21 cellular contexts compared by ENCODE assay signal in the genomic region with DNA sequence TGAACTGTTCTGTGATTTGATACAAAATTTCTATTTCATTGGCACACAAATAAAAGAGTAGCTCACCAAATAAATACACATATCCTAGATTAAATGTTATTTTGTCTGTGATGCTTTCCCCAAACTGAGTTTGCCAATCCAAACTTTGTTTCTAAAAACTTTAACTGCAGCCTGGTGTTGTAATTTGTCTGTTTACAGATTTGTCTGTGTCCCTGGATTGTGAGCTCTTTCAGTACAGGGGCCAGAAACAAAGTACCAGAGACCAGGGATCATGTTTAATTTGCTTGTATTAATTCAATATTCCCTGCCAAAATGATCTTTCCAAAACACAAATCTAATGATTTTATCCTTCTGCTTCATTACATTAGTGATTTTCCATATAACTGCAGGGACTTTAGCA.
"Had no signal": no experiment of that assay in that cellular context is flagged by ENCODE, and none has a peak within 500 bp of the region (broad histone marks: within the 10 kb centered on the region; RNA-seq: fewer than 3 reads in every experiment).

No MANE protein-coding gene starts in this region.

- ATAC-seq: heart left ventricle; left lung; lower lobe of right lung; natural killer cell; psoas muscle; sciatic nerve; stimulated activated naive B cell treated with anti-CD40 and anti-IgM and Interleukin-4, amounts not matched to agents 10 μg/mL and 1 μg/mL and 100 μg/mL, for 72 hours; stimulated activated naive CD8-positive, alpha-beta T cell treated with anti-CD3 and anti-CD28 coated beads, Interleukin-15, amount 100 ng/mL, for 72 hours had no signal

- H3K4me3 Mint-ChIP-seq: dendritic cell treated with granulocyte-macrophage colony-stimulating factor and Interleukin-4, amounts not matched to agents 40 ng/mL and 50 ng/mL, for 4 days; memory B cell; mesothelial cell of epicardium; natural killer cell; neural crest cell; stimulated activated naive B cell treated with anti-CD40 and anti-IgM and Interleukin-4, amounts not matched to agents 10 μg/mL and 1 μg/mL and 100 μg/mL, for 72 hours; stimulated activated naive CD8-positive, alpha-beta T cell treated with anti-CD3 and anti-CD28 coated beads, Interleukin-15, amount 100 ng/mL, for 72 hours had no signal

- H3K27ac ChIP-seq: heart left ventricle, left lung, lower lobe of right lung, parathyroid adenoma, psoas muscle, testis, transverse colon had no signal

- H3K9me3 ChIP-seq: left lung, psoas muscle, testis, transverse colon had no signal

- H3K4me1 ChIP-seq: heart left ventricle, left lung, lower lobe of right lung, parathyroid adenoma, psoas muscle, transverse colon had no signal

- H3K27me3 Mint-ChIP-seq: dendritic cell treated with granulocyte-macrophage colony-stimulating factor and Interleukin-4, amounts not matched to agents 40 ng/mL and 50 ng/mL, for 4 days; memory B cell; stimulated activated naive B cell treated with anti-CD40 and anti-IgM and Interleukin-4, amounts not matched to agents 10 μg/mL and 1 μg/mL and 100 μg/mL, for 72 hours; stimulated activated naive CD8-positive, alpha-beta T cell treated with anti-CD3 and anti-CD28 coated beads, Interleukin-15, amount 100 ng/mL, for 72 hours had no signal

- H3K27ac Mint-ChIP-seq: dendritic cell treated with granulocyte-macrophage colony-stimulating factor and Interleukin-4, amounts not matched to agents 40 ng/mL and 50 ng/mL, for 4 days; memory B cell; mesothelial cell of epicardium; natural killer cell; stimulated activated naive B cell treated with anti-CD40 and anti-IgM and Interleukin-4, amounts not matched to agents 10 μg/mL and 1 μg/mL and 100 μg/mL, for 72 hours; stimulated activated naive CD8-positive, alpha-beta T cell treated with anti-CD3 and anti-CD28 coated beads, Interleukin-15, amount 100 ng/mL, for 72 hours had no signal

- H2AFZ ChIP-seq: parathyroid adenoma had no signal

- H3K4me1 Mint-ChIP-seq: memory B cell; mesothelial cell of epicardium; natural killer cell; neural crest cell; stimulated activated naive B cell treated with anti-CD40 and anti-IgM and Interleukin-4, amounts not matched to agents 10 μg/mL and 1 μg/mL and 100 μg/mL, for 72 hours; stimulated activated naive CD8-positive, alpha-beta T cell treated with anti-CD3 and anti-CD28 coated beads, Interleukin-15, amount 100 ng/mL, for 72 hours had no signal

- H3K4me3 ChIP-seq: heart left ventricle, left lung, lower lobe of right lung, psoas muscle, testis, transverse colon had no signal

- H3K27me3 ChIP-seq: heart left ventricle, left lung, testis, transverse colon had no signal

- DNase-seq: erythroblast; heart left ventricle; hypothalamus; left lung; lower lobe of right lung; natural killer cell; nucleus accumbens; psoas muscle; retina; stimulated activated CD4-positive, alpha-beta T cell treated with anti-CD3 and anti-CD28 coated beads, Interleukin-2, amount 100 ng/mL, for 24 hours; stimulated activated CD4-positive, alpha-beta T cell treated with anti-CD3 and anti-CD28 coated beads, Interleukin-4, amount 100 ng/mL, for 4 hours; stimulated activated naive B cell treated with anti-CD40 and anti-IgM and Interleukin-4, amounts not matched to agents 10 μg/mL and 1 μg/mL and 100 μg/mL, for 72 hours; stimulated activated naive CD8-positive, alpha-beta T cell treated with anti-CD3 and anti-CD28 coated beads, Interleukin-15, amount 100 ng/mL, for 72 hours; testis; transverse colon had no signal

- H3K9me3 Mint-ChIP-seq: memory B cell; stimulated activated naive B cell treated with anti-CD40 and anti-IgM and Interleukin-4, amounts not matched to agents 10 μg/mL and 1 μg/mL and 100 μg/mL, for 72 hours; stimulated activated naive CD8-positive, alpha-beta T cell treated with anti-CD3 and anti-CD28 coated beads, Interleukin-15, amount 100 ng/mL, for 72 hours had no signal

- H3K79me2 ChIP-seq: parathyroid adenoma had no signal

- H3K36me3 Mint-ChIP-seq: memory B cell; mesothelial cell of epicardium; natural killer cell; stimulated activated naive B cell treated with anti-CD40 and anti-IgM and Interleukin-4, amounts not matched to agents 10 μg/mL and 1 μg/mL and 100 μg/mL, for 72 hours had no signal

- H3K36me3 ChIP-seq: heart left ventricle, left lung, lower lobe of right lung, transverse colon had no signal

- H3K9ac ChIP-seq: parathyroid adenoma had no signal
